In genomic region chr17:66165537-66166123, GRCh38 we compare ENCODE assay signal across 8 cellular contexts. TPM values are rescaled to one million over a fixed set of nuclear protein-coding genes. Genes with fewer than 3 reads are reported as not detected.
DNase-seq lines count a peak whose midpoint lies in the region; ATAC-seq and TF ChIP-seq lines count a peak whose summit lies in the region.

No MANE protein-coding gene starts in this region.

- no peaks in the 10 kb centered on the region for H4K20me1 ChIP-seq in OCI-LY3 (ENCODE audit: insufficient read depth, low read length)

- peak; percentile 79 for TF ChIP-seq CTCF in OCI-LY3 (IDR thresholded peaks at IDR 0.05; ENCODE audit: low read depth, low read length)
- peak; percentile 59 to 93 (median 81) for TF ChIP-seq CTCF in dorsolateral prefrontal cortex (IDR thresholded peaks at IDR 0.05 in 54 of 56, conservative IDR thresholded peaks at IDR 0.05 in 2 of 56; ENCODE audit: low read depth in 1 of 56, partially characterized antibody in 56 of 56)

- no peaks in the 10 kb centered on the region for H3K9me3 ChIP-seq in OCI-LY3 (ENCODE audit: insufficient read depth, low read length)

- no peak overlapping the region for H3K4me2 ChIP-seq in OCI-LY3 (ENCODE audit: low read length)

- H3K4me3 ChIP-seq in OCI-LY3 (ENCODE audit: low read length) = no peak overlapping the region
- no peak overlapping the region for H3K4me3 ChIP-seq in dorsolateral prefrontal cortex

- H3K36me3 ChIP-seq in OCI-LY3 (replicated peaks; ENCODE audit: low read depth, low read length) = no peaks in the 10 kb centered on the region

- no peak overlapping the region for H2AFZ ChIP-seq in OCI-LY3 (ENCODE audit: low read depth, low read length)

- H3K27me3 ChIP-seq in OCI-LY3 (ENCODE audit: low read depth, low read length) (no peaks in the 10 kb centered on the region), dorsolateral prefrontal cortex (no peaks in the 10 kb centered on the region)

- no peak for ATAC-seq in HG02759 (IDR thresholded peaks at IDR 0.05; ENCODE audit: unreplicated experiment)

- peak; percentile 45 for DNase-seq in DMS53 treated with DMSO at 0.1 percent for 48 hours (lab: John Stamatoyannopoulos, UW; ENCODE audit: unreplicated experiment)
- peak; percentile 47 for DNase-seq in HPDE6-E6E7 (ENCODE audit: extremely low spot score)
- no peak for DNase-seq in dorsolateral prefrontal cortex
- peak; percentile 56 for DNase-seq in myocyte (ENCODE audit: low read depth)
- DNase-seq in activated CD4-positive, alpha-beta T cell treated with anti-CD3 and anti-CD28 coated beads for 1 hour = no peak
- no peak for DNase-seq in activated T-cell treated with anti-CD3 and anti-CD28 coated beads, Interleukin-2, amount 50 U/mL, for 48 hours

- H3K27ac ChIP-seq in OCI-LY3 (ENCODE audit: low read length) = no peak overlapping the region
- H3K27ac ChIP-seq in dorsolateral prefrontal cortex = no peak overlapping the region

- H3K9ac ChIP-seq in OCI-LY3 (ENCODE audit: low read length) = no peak overlapping the region

- no peaks in the 10 kb centered on the region for H3K4me1 ChIP-seq in OCI-LY3 (ENCODE audit: low read length)

- intact Hi-C loops in dorsolateral prefrontal cortex (cut with DNase I) = loop anchor here (1.0 to 5.0 kb wide), 3 partner anchors 868 to 933 kb away; no protein-coding TSS in a partner anchor

- no peaks in the 10 kb centered on the region for H3K79me2 ChIP-seq in OCI-LY3 (ENCODE audit: low read length)

RNA-seq across cellular contexts. Expression of gene CEP112, which starts 26.3 kb away (rescaled TPM):
- total RNA-seq in dorsolateral prefrontal cortex (10 to 100 TPM; 16.4 to 52.9 (median 30.2) TPM), myocyte (22.7 and 35.3 TPM in 2 replicates)
- 10.9 TPM for polyA plus RNA-seq in myocyte (2012)

Comparison
In these comparisons a context has a peak if more than half of its experiments do, and no peak if none do; other contexts are left out.
1. DNase-seq: peak in DMS53 treated with DMSO at 0.1 percent for 48 hours (single experiment), HPDE6-E6E7 (single experiment) and myocyte (single experiment); none in dorsolateral prefrontal cortex (0 of 10), activated CD4-positive, alpha-beta T cell treated with anti-CD3 and anti-CD28 coated beads for 1 hour (single experiment) and activated T-cell treated with anti-CD3 and anti-CD28 coated beads, Interleukin-2, amount 50 U/mL, for 48 hours (0 of 2).